1 cellular context compared by ENCODE assay signal in the genomic region with DNA sequence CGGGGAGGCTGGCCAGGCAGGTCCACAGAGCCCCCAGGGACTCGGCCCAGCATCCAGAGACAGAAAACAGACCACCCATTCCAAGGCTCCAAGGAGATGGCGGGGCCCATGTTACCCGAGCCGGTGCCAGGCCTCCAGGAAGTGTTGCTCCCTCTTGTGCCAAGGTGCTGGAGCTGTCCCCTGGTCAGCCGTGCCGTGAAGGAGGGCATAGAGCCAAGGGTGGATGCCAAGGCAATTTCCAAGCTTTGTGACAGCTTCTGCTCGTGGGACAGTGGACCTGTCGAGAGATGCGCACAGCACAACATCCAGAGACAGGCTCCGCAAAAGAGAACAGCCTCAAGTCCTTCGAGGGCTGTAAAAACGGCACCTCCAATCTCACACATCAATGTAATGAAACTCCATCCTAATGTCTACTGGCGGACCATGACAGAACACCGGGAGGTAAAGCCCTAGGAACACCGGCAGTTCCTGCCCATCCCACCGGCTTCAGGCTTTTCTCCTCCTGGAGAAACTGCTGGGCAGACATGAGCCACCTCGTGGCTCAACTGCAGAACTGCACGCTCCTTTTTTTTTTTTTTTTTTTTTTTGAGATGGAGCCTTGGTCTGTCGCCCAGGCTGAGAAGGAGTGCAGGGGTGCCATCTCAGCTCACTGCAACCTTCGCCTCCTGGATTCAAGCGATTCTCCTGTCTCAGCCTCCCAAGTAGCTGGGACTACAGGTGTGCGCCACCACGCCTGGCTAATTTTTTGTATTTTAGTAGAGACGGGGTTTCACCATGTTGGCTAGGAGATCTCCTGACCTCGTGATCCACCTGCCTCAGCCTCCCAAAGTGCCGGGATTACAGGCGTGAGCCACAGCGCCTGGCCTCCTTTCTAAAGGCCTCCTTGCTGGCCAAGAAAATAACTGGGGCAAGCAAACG.
TF ChIP-seq lines count a peak whose summit lies in the region.

No MANE protein-coding gene starts in this region.

TF ChIP-seq in HepG2, 621 proteins besides CTCF, POLR2A, EP300 and RAD21 (continued from another document and continues in another):
- TF ChIP-seq RBFOX2 (IDR thresholded peaks at IDR 0.05; ENCODE audit: low read depth, low read length) (no peak), TCF7 (IDR thresholded peaks at IDR 0.05; ENCODE audit: low read depth) (no peak), ZNF510 (CRISPR knock-in tag; IDR thresholded peaks at IDR 0.05; ENCODE audit: low read depth) (no peak), RBAK (CRISPR knock-in tag; IDR thresholded peaks at IDR 0.05) (no peak), ZNF768 (CRISPR knock-in tag; IDR thresholded peaks at IDR 0.05) (no peak; the same call in 1 of the 2 replicates), YEATS4 (CRISPR knock-in tag; IDR thresholded peaks at IDR 0.05; ENCODE audit: borderline replicate concordance) (0 out of 2 replicates have a peak, but pooled peaks have one; percentile 29), ZNF143 (CRISPR knock-in tag; IDR thresholded peaks at IDR 0.05) (no peak), ZNF589 (CRISPR knock-in tag; conservative IDR thresholded peaks at IDR 0.05) (no peak), MXD1 (CRISPR knock-in tag; IDR thresholded peaks at IDR 0.05) (no peak; the same call in 1 of the 2 replicates), ZNF232 (CRISPR knock-in tag; IDR thresholded peaks at IDR 0.05; ENCODE audit: borderline replicate concordance) (no peak), NFE2L1 (CRISPR knock-in tag; IDR thresholded peaks at IDR 0.05; ENCODE audit: borderline replicate concordance) (no peak), ZC3H13 (CRISPR knock-in tag; IDR thresholded peaks at IDR 0.05) (no peak), ZBTB1 (CRISPR knock-in tag; IDR thresholded peaks at IDR 0.05; ENCODE audit: borderline replicate concordance) (no peak), NCOR1 (IDR thresholded peaks at IDR 0.05; ENCODE audit: borderline replicate concordance, low read length) (no peak), DMAP1 (CRISPR knock-in tag; IDR thresholded peaks at IDR 0.05) (no peak), MYNN (CRISPR knock-in tag; IDR thresholded peaks at IDR 0.05; ENCODE audit: low read depth) (no peak), ZNF607 (CRISPR knock-in tag; IDR thresholded peaks at IDR 0.05; ENCODE audit: borderline replicate concordance) (no peak), ZNF792 (CRISPR knock-in tag; IDR thresholded peaks at IDR 0.05) (no peak), ZNF772 (CRISPR knock-in tag; IDR thresholded peaks at IDR 0.05) (0 out of 2 replicates have a peak, but pooled peaks have one; percentile 44), SUZ12 (IDR thresholded peaks at IDR 0.05; ENCODE audit: low read depth, low read length) (no peak), ZNF83 (CRISPR knock-in tag; IDR thresholded peaks at IDR 0.05; ENCODE audit: borderline replicate concordance) (no peak), ZNF24 (IDR thresholded peaks at IDR 0.05) (no peak), ZSCAN25 (CRISPR knock-in tag; IDR thresholded peaks at IDR 0.05) (no peak), PHF20 (CRISPR knock-in tag; IDR thresholded peaks at IDR 0.05) (no peak), HNRNPH1 (optimal IDR thresholded peaks at IDR 0.05; ENCODE audit: low read depth, low read length) (no peak), ZNF615 (CRISPR knock-in tag; IDR thresholded peaks at IDR 0.05; ENCODE audit: borderline replicate concordance) (no peak), SRF (IDR thresholded peaks at IDR 0.05; ENCODE audit: low read depth, low read length) (no peak), MYC (CRISPR knock-in tag; IDR thresholded peaks at IDR 0.05; ENCODE audit: borderline replicate concordance) (0 out of 2 replicates have a peak, but pooled peaks have one; percentile 26), ZSCAN30 (CRISPR knock-in tag; IDR thresholded peaks at IDR 0.05) (no peak), ZNF138 (CRISPR knock-in tag; IDR thresholded peaks at IDR 0.05; ENCODE audit: low read depth) (no peak), ZNF446 (CRISPR knock-in tag; IDR thresholded peaks at IDR 0.05) (no peak), CENPT (CRISPR knock-in tag; IDR thresholded peaks at IDR 0.05; ENCODE audit: low read depth) (no peak), ZKSCAN1 (IDR thresholded peaks at IDR 0.05; ENCODE audit: low read length) (no peak), ZNF12 (CRISPR knock-in tag; IDR thresholded peaks at IDR 0.05) (no peak; the same call in 1 of the 2 replicates), HNRNPLL (IDR thresholded peaks at IDR 0.05; ENCODE audit: low read depth, low read length, poor library complexity, severe bottlenecking) (no peak), ZNF207 (IDR thresholded peaks at IDR 0.05; ENCODE audit: borderline replicate concordance) (no peak), CBX2 (IDR thresholded peaks at IDR 0.05; ENCODE audit: low read depth, low read length) (no peak), CBX2 (CRISPR knock-in tag; IDR thresholded peaks at IDR 0.05; ENCODE audit: low read depth) (no peak), SP140L (CRISPR knock-in tag; IDR thresholded peaks at IDR 0.05; ENCODE audit: borderline replicate concordance) (no peak), ZNF766 (CRISPR knock-in tag; IDR thresholded peaks at IDR 0.05; ENCODE audit: borderline replicate concordance) (0 out of 2 replicates have a peak, but pooled peaks have one; percentile 55)
- TF ChIP-seq, protein P1, sequence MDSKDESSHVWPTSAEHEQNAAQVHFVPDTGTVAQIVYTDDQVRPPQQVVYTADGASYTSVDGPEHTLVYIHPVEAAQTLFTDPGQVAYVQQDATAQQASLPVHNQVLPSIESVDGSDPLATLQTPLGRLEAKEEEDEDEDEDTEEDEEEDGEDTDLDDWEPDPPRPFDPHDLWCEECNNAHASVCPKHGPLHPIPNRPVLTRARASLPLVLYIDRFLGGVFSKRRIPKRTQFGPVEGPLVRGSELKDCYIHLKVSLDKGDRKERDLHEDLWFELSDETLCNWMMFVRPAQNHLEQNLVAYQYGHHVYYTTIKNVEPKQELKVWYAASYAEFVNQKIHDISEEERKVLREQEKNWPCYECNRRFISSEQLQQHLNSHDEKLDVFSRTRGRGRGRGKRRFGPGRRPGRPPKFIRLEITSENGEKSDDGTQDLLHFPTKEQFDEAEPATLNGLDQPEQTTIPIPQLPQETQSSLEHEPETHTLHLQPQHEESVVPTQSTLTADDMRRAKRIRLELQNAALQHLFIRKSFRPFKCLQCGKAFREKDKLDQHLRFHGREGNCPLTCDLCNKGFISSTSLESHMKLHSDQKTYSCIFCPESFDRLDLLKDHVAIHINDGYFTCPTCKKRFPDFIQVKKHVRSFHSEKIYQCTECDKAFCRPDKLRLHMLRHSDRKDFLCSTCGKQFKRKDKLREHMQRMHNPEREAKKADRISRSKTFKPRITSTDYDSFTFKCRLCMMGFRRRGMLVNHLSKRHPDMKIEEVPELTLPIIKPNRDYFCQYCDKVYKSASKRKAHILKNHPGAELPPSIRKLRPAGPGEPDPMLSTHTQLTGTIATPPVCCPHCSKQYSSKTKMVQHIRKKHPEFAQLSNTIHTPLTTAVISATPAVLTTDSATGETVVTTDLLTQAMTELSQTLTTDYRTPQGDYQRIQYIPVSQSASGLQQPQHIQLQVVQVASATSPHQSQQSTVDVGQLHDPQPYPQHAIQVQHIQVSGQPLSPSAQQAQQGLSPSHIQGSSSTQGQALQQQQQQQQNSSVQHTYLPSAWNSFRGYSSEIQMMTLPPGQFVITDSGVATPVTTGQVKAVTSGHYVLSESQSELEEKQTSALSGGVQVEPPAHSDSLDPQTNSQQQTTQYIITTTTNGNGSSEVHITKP (CRISPR knock-in tag; IDR thresholded peaks at IDR 0.05; ENCODE audit: low read depth): no peak
- TF ChIP-seq, protein P2, sequence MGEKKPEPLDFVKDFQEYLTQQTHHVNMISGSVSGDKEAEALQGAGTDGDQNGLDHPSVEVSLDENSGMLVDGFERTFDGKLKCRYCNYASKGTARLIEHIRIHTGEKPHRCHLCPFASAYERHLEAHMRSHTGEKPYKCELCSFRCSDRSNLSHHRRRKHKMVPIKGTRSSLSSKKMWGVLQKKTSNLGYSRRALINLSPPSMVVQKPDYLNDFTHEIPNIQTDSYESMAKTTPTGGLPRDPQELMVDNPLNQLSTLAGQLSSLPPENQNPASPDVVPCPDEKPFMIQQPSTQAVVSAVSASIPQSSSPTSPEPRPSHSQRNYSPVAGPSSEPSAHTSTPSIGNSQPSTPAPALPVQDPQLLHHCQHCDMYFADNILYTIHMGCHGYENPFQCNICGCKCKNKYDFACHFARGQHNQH (CRISPR knock-in tag; IDR thresholded peaks at IDR 0.05): no peak
- TF ChIP-seq, protein P3, sequence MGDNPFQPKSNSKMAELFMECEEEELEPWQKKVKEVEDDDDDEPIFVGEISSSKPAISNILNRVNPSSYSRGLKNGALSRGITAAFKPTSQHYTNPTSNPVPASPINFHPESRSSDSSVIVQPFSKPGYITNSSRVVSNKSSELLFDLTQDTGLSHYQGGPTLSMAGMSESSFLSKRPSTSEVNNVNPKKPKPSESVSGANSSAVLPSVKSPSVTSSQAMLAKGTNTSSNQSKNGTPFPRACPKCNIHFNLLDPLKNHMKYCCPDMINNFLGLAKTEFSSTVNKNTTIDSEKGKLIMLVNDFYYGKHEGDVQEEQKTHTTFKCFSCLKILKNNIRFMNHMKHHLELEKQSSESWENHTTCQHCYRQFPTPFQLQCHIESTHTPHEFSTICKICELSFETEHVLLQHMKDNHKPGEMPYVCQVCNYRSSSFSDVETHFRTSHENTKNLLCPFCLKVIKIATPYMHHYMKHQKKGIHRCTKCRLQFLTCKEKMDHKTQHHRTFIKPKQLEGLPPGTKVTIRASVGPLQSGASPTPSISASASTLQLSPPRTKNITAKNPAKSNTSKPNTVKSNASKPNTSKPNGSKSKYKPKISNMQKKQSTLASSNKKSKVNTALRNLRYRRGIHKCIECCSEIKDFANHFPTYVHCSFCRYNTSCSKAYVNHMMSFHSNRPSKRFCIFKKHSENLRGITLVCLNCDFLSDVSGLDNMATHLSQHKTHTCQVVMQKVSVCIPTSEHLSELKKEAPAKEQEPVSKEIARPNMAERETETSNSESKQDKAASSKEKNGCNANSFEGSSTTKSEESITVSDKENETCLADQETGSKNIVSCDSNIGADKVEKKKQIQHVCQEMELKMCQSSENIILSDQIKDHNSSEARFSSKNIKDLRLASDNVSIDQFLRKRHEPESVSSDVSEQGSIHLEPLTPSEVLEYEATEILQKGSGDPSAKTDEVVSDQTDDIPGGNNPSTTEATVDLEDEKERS (CRISPR knock-in tag; IDR thresholded peaks at IDR 0.05): 0 out of 2 replicates have a peak, but pooled peaks have one; percentile 70
- TF ChIP-seq, protein P4, sequence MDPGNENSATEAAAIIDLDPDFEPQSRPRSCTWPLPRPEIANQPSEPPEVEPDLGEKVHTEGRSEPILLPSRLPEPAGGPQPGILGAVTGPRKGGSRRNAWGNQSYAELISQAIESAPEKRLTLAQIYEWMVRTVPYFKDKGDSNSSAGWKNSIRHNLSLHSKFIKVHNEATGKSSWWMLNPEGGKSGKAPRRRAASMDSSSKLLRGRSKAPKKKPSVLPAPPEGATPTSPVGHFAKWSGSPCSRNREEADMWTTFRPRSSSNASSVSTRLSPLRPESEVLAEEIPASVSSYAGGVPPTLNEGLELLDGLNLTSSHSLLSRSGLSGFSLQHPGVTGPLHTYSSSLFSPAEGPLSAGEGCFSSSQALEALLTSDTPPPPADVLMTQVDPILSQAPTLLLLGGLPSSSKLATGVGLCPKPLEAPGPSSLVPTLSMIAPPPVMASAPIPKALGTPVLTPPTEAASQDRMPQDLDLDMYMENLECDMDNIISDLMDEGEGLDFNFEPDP (CRISPR knock-in tag; conservative IDR thresholded peaks at IDR 0.05): no peak
- TF ChIP-seq, protein P5, sequence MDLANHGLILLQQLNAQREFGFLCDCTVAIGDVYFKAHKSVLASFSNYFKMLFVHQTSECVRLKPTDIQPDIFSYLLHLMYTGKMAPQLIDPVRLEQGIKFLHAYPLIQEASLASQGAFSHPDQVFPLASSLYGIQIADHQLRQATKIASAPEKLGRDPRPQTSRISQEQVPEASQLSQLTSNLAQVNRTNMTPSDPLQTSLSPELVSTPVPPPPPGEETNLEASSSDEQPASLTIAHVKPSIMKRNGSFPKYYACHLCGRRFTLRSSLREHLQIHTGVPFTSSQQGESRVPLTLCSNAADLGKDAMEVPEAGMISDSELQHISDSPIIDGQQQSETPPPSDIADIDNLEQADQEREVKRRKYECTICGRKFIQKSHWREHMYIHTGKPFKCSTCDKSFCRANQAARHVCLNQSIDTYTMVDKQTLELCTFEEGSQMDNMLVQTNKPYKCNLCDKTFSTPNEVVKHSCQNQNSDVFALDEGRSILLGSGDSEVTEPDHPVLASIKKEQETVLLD (CRISPR knock-in tag; IDR thresholded peaks at IDR 0.05; ENCODE audit: low read depth): no peak
- TF ChIP-seq, protein P6, sequence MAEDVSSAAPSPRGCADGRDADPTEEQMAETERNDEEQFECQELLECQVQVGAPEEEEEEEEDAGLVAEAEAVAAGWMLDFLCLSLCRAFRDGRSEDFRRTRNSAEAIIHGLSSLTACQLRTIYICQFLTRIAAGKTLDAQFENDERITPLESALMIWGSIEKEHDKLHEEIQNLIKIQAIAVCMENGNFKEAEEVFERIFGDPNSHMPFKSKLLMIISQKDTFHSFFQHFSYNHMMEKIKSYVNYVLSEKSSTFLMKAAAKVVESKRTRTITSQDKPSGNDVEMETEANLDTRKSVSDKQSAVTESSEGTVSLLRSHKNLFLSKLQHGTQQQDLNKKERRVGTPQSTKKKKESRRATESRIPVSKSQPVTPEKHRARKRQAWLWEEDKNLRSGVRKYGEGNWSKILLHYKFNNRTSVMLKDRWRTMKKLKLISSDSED (CRISPR knock-in tag; IDR thresholded peaks at IDR 0.05): no peak
- TF ChIP-seq, protein P7, sequence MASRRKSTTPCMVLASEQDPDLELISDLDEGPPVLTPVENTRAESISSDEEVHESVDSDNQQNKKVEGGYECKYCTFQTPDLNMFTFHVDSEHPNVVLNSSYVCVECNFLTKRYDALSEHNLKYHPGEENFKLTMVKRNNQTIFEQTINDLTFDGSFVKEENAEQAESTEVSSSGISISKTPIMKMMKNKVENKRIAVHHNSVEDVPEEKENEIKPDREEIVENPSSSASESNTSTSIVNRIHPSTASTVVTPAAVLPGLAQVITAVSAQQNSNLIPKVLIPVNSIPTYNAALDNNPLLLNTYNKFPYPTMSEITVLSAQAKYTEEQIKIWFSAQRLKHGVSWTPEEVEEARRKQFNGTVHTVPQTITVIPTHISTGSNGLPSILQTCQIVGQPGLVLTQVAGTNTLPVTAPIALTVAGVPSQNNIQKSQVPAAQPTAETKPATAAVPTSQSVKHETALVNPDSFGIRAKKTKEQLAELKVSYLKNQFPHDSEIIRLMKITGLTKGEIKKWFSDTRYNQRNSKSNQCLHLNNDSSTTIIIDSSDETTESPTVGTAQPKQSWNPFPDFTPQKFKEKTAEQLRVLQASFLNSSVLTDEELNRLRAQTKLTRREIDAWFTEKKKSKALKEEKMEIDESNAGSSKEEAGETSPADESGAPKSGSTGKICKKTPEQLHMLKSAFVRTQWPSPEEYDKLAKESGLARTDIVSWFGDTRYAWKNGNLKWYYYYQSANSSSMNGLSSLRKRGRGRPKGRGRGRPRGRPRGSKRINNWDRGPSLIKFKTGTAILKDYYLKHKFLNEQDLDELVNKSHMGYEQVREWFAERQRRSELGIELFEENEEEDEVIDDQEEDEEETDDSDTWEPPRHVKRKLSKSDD (CRISPR knock-in tag; IDR thresholded peaks at IDR 0.05; ENCODE audit: low read depth): no peak
- TF ChIP-seq, protein P8, sequence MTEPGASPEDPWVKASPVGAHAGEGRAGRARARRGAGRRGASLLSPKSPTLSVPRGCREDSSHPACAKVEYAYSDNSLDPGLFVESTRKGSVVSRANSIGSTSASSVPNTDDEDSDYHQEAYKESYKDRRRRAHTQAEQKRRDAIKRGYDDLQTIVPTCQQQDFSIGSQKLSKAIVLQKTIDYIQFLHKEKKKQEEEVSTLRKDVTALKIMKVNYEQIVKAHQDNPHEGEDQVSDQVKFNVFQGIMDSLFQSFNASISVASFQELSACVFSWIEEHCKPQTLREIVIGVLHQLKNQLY (CRISPR knock-in tag; IDR thresholded peaks at IDR 0.05): no peak
